Comparison of ENCODE assay signal across 1 cellular context in genomic region chr2:38610851-38611801, GRCh38.
TF ChIP-seq lines count a peak whose summit lies in the region.

No MANE protein-coding gene starts in this region.

TF ChIP-seq in HepG2, 621 proteins besides CTCF, POLR2A, EP300 and RAD21 (continued from another document):
- TF ChIP-seq TBL1XR1 (IDR thresholded peaks at IDR 0.05; ENCODE audit: borderline replicate concordance, low read length, partially characterized antibody), result peak; percentile 51
- no peak for TF ChIP-seq ZNF552 (CRISPR knock-in tag; IDR thresholded peaks at IDR 0.05; ENCODE audit: borderline replicate concordance)
- TF ChIP-seq NCOA2 (CRISPR knock-in tag; IDR thresholded peaks at IDR 0.05), result peak; percentile 87
- peak; percentile 40; the same call in 1 of the 2 replicates for TF ChIP-seq JUN (CRISPR knock-in tag; IDR thresholded peaks at IDR 0.05)
- TF ChIP-seq ERF (CRISPR knock-in tag; IDR thresholded peaks at IDR 0.05), result 0 out of 2 replicates have a peak, but pooled peaks have one; percentile 44
- no peak for TF ChIP-seq STAT5B (CRISPR knock-in tag; IDR thresholded peaks at IDR 0.05)
- peak; percentile 59; the same call in 1 of the 2 replicates for TF ChIP-seq ZNF543 (CRISPR knock-in tag; IDR thresholded peaks at IDR 0.05)
- 0 out of 2 replicates have a peak, but pooled peaks have one; percentile 45 for TF ChIP-seq ZNF670 (CRISPR knock-in tag; IDR thresholded peaks at IDR 0.05; ENCODE audit: borderline replicate concordance)
- TF ChIP-seq ZMYM2 (CRISPR knock-in tag; IDR thresholded peaks at IDR 0.05), result peak; percentile 89
- no peak for TF ChIP-seq HES4 (CRISPR knock-in tag; IDR thresholded peaks at IDR 0.05; ENCODE audit: borderline replicate concordance)
- TF ChIP-seq ZNF24 (IDR thresholded peaks at IDR 0.05), result peak; percentile 69
- peak; percentile 18 for TF ChIP-seq ZEB1 (IDR thresholded peaks at IDR 0.05; ENCODE audit: insufficient replicate concordance, low read depth)
- no peak for TF ChIP-seq ZNF232 (CRISPR knock-in tag; IDR thresholded peaks at IDR 0.05; ENCODE audit: borderline replicate concordance)
- no peak for TF ChIP-seq CREB1 (IDR thresholded peaks at IDR 0.05)
- TF ChIP-seq CREB1 (CRISPR knock-in tag; IDR thresholded peaks at IDR 0.05), result peak; percentile 72
- TF ChIP-seq THRA (CRISPR knock-in tag; IDR thresholded peaks at IDR 0.05; ENCODE audit: borderline replicate concordance), result 0 out of 2 replicates have a peak, but pooled peaks have one; percentile 58
- peak; percentile 31 for TF ChIP-seq YY1 (IDR thresholded peaks at IDR 0.05; ENCODE audit: insufficient read depth, insufficient replicate concordance, low read depth, low read length)
